ENCODE assay signal across 8 cellular contexts in genomic region chr19:55005684-55006488, GRCh38. TPM values are rescaled to one million over a fixed set of nuclear protein-coding genes. Genes with fewer than 3 reads are reported as not detected.
DNase-seq lines count a peak whose midpoint lies in the region; ATAC-seq and TF ChIP-seq lines count a peak whose summit lies in the region.

No MANE protein-coding gene starts in this region.

- no peak for TF ChIP-seq CTCF in GM12875 (IDR thresholded peaks at IDR 0.05; ENCODE audit: borderline replicate concordance, insufficient read depth, low read depth, low read length)

- intact Hi-C loops in cardiac septum (cut with DNase I), result no loop called here

- ATAC-seq in HG03571 (IDR thresholded peaks at IDR 0.05; ENCODE audit: unreplicated experiment) (peak; percentile 49), HG03565 (IDR thresholded peaks at IDR 0.05; ENCODE audit: unreplicated experiment) (no peak)

- peak overlapping the region; percentile 72 for H3K4me3 ChIP-seq in GM12875 (ENCODE audit: low read depth, low read length)
- H3K4me3 ChIP-seq in skeletal muscle cell (ENCODE audit: low read depth, low read length), result peak overlapping the region; percentile 46

- peak; percentile 100 for DNase-seq in RKO (ENCODE audit: low spot score)
- DNase-seq in activated T-helper 1 cell treated with Interleukin-2 at 50 U/mL for 16 hours (ENCODE audit: low read depth), result peak; percentile 20
- peak; percentile 60 for DNase-seq in cardiac septum (ENCODE audit: low spot score)
- DNase-seq in skeletal muscle cell (ENCODE audit: low read depth), result peak; percentile 41
- DNase-seq in NCI-H774 (lab: John Stamatoyannopoulos, UW), result no peak

RNA-seq across cellular contexts. Expression of gene GP6, which starts 32.2 kb away (rescaled TPM):
- total RNA-seq in cardiac septum, result 0.65 TPM

RNA-seq across cellular contexts. Expression of gene NLRP2, which starts 39.7 kb away (rescaled TPM):
- 0.86 TPM for total RNA-seq in cardiac septum

RNA-seq across cellular contexts. Expression of gene RDH13, which starts 57.1 kb away (rescaled TPM):
- 43.4 TPM for total RNA-seq in cardiac septum

RNA-seq across cellular contexts. Expression of gene NLRP7, which starts 58.6 kb away (rescaled TPM):
- total RNA-seq in cardiac septum, result not detected
